ENCODE assay signal across 10 cellular contexts in genomic region chr20:53763707-53764415, GRCh38.
A peak's percentile ranks its signal among the peaks of the same experiment; 100 is the strongest.
DNase-seq lines count a peak whose midpoint lies in the region; ATAC-seq and TF ChIP-seq lines count a peak whose summit lies in the region.
"Had no signal": no experiment of that assay in that cellular context is flagged by ENCODE, and none has a peak within 500 bp of the region (broad histone marks: within the 10 kb centered on the region; RNA-seq: fewer than 3 reads in every experiment).

No MANE protein-coding gene starts in this region.

- H3K27ac ChIP-seq in A673 (ENCODE audit: low read depth, low read length, poor library complexity, severe bottlenecking) (peak overlapping the region; percentile 49), left lung (no peak overlapping the region), adrenal gland (no peak overlapping the region)
- H3K27ac ChIP-seq: C4-2B had no signal

- H3K4me1 ChIP-seq in A673 (ENCODE audit: insufficient read depth, low read length, poor library complexity, severe bottlenecking) (peaks cover 18% of the 10 kb centered on the region), left lung (no peaks in the 10 kb centered on the region), adrenal gland (replicated peaks in 1 of 2) (no peaks in the 10 kb centered on the region)

- peaks cover 11% of the 10 kb centered on the region in 2 donors for H3K4me1 Mint-ChIP-seq in stimulated activated naive B cell treated with anti-CD40 and anti-IgM and Interleukin-4, amounts not matched to agents 10 μg/mL and 1 μg/mL and 100 μg/mL, for 72 hours

- H3K36me3 ChIP-seq in A673 (ENCODE audit: insufficient read depth, low read length, poor library complexity, severe bottlenecking) = no peaks in the 10 kb centered on the region
- H3K36me3 ChIP-seq in left lung = no peaks in the 10 kb centered on the region
- no peaks in the 10 kb centered on the region for H3K36me3 ChIP-seq in adrenal gland (replicated peaks in 1 of 2)

- peak overlapping the region; percentile 22 for H3K4me3 ChIP-seq in A673 (ENCODE audit: low read depth, low read length, poor library complexity, severe bottlenecking)
- no peak overlapping the region for H3K4me3 ChIP-seq in astrocyte of the cerebellum (ENCODE audit: low read depth, low read length)
- H3K4me3 ChIP-seq in left lung = no peak overlapping the region
- H3K4me3 ChIP-seq in adrenal gland = no peak overlapping the region

- TF ChIP-seq CTCF in A673 (conservative IDR thresholded peaks at IDR 0.05; ENCODE audit: low read depth, low read length) = no peak
- TF ChIP-seq CTCF in astrocyte of the cerebellum (IDR thresholded peaks at IDR 0.05; ENCODE audit: low read depth, low read length, missing control alignments) = no peak
- TF ChIP-seq CTCF in left lung (IDR thresholded peaks at IDR 0.05) = no peak
- TF ChIP-seq CTCF in adrenal gland (IDR thresholded peaks at IDR 0.05) = no peak

- no peak overlapping the region for H3K4me3 Mint-ChIP-seq in stimulated activated naive B cell treated with anti-CD40 and anti-IgM and Interleukin-4, amounts not matched to agents 10 μg/mL and 1 μg/mL and 100 μg/mL, for 72 hours

- no peaks in the 10 kb centered on the region for H3K9me3 ChIP-seq in A673 (ENCODE audit: low read depth, low read length, poor library complexity, severe bottlenecking)
- no peaks in the 10 kb centered on the region for H3K9me3 ChIP-seq in left lung
- no peaks in the 10 kb centered on the region for H3K9me3 ChIP-seq in adrenal gland (replicated peaks in 1 of 3)

- no TSS peak for BruUV-seq in A673 (replicated peaks; lab: Mats Ljungman, UMichigan)

- no peak for TF ChIP-seq POLR2A in adrenal gland (IDR thresholded peaks at IDR 0.05)

- in situ Hi-C loops in astrocyte of the cerebellum (cut with HindIII; ENCODE audit: low sequenced_read_pairs) = no loop called here

- POLR2A ChIA-PET in A673 (lab: Charles Lee; ENCODE audit: low non-redundant PET) = no interaction called here

- H3K36me3 Mint-ChIP-seq in stimulated activated naive B cell treated with anti-CD40 and anti-IgM and Interleukin-4, amounts not matched to agents 10 μg/mL and 1 μg/mL and 100 μg/mL, for 72 hours = no peaks in the 10 kb centered on the region

- H3K27me3 ChIP-seq in A673 (replicated peaks; ENCODE audit: insufficient read depth, low read depth, low read length, poor library complexity) (no peaks in the 10 kb centered on the region), left lung (no peaks in the 10 kb centered on the region), adrenal gland (no peaks in the 10 kb centered on the region)

- no peaks in the 10 kb centered on the region for H3K27me3 Mint-ChIP-seq in stimulated activated naive B cell treated with anti-CD40 and anti-IgM and Interleukin-4, amounts not matched to agents 10 μg/mL and 1 μg/mL and 100 μg/mL, for 72 hours

- ATAC-seq in left lung (peak; percentile 67), GM18511 (IDR thresholded peaks at IDR 0.05; ENCODE audit: unreplicated experiment) (no peak)
- no peak for ATAC-seq in stimulated activated naive B cell treated with anti-CD40 and anti-IgM and Interleukin-4, amounts not matched to agents 10 μg/mL and 1 μg/mL and 100 μg/mL, for 72 hours (replicated peaks)

- intact Hi-C loops in A673 (cut with micrococcal nuclease; ENCODE audit: unreplicated experiment) (no loop called here), left lung (cut with DNase I) (no loop called here), adrenal gland (cut with DNase I) (no loop called here)

- DNase-seq in A673 (ENCODE audit: low spot score) (peak; percentile 68), LoVo (ENCODE audit: low spot score) (peak; percentile 74), astrocyte of the cerebellum (ENCODE audit: low read depth) (peak; percentile 82), left lung (no peak), NOMO-1 treated with dmso at 0.1 percent for 144 hours (lab: John Stamatoyannopoulos, UW; ENCODE audit: unreplicated experiment) (no peak), adrenal gland (no peak)
- no peak for DNase-seq in stimulated activated naive B cell treated with anti-CD40 and anti-IgM and Interleukin-4, amounts not matched to agents 10 μg/mL and 1 μg/mL and 100 μg/mL, for 72 hours
- DNase-seq: stimulated activated CD4-positive, alpha-beta T cell treated with anti-CD3 and anti-CD28 coated beads, Interleukin-4, amount 100 ng/mL, for 24 hours had no signal

- no peak overlapping the region for H3K27ac Mint-ChIP-seq in stimulated activated naive B cell treated with anti-CD40 and anti-IgM and Interleukin-4, amounts not matched to agents 10 μg/mL and 1 μg/mL and 100 μg/mL, for 72 hours

- no peaks in the 10 kb centered on the region for H3K9me3 Mint-ChIP-seq in stimulated activated naive B cell treated with anti-CD40 and anti-IgM and Interleukin-4, amounts not matched to agents 10 μg/mL and 1 μg/mL and 100 μg/mL, for 72 hours

- CTCF ChIA-PET in A673 (lab: Charles Lee) = no interaction called here

- WGBS in adrenal gland, 4 donors = 29 to 35% (median 32%) methylated on average over 12 of the region's 12 CpGs

Comparison
In these comparisons a context has a peak if more than half of its experiments do, and no peak if none do; other contexts are left out.
1. DNase-seq: peak in A673 (single experiment), LoVo (single experiment) and astrocyte of the cerebellum (single experiment); none in left lung (0 of 2), NOMO-1 treated with dmso at 0.1 percent for 144 hours (single experiment), adrenal gland (0 of 7) and stimulated activated naive B cell treated with anti-CD40 and anti-IgM and Interleukin-4, amounts not matched to agents 10 μg/mL and 1 μg/mL and 100 μg/mL, for 72 hours (single experiment).